10 cellular contexts compared by ENCODE assay signal in genomic region chr12:123445388-123446344, GRCh38. TPM values are rescaled to one million over a fixed set of nuclear protein-coding genes. Genes with fewer than 3 reads are reported as not detected.
DNase-seq lines count a peak whose midpoint lies in the region; ATAC-seq and TF ChIP-seq lines count a peak whose summit lies in the region.
"Had no signal": no experiment of that assay in that cellular context is flagged by ENCODE, and none has a peak within 500 bp of the region (broad histone marks: within the 10 kb centered on the region; RNA-seq: fewer than 3 reads in every experiment).

No MANE protein-coding gene starts in this region.

- no peak for TF ChIP-seq POLR2A in prostate gland (IDR thresholded peaks at IDR 0.05)

- WGBS in prostate gland: 18% methylated on average over 18 of the region's 18 CpGs

- CTCF ChIA-PET in Panc1 (lab: Charles Lee): interaction anchor here (0.6 kb wide), 2 partner anchors 13 to 1221 kb away, joined by 3 read pairs; no protein-coding TSS in a partner anchor

- peaks cover 17% of the 10 kb centered on the region for H3K4me1 ChIP-seq in Panc1 (ENCODE audit: control insufficient read depth, insufficient read depth, low read length)
- H3K4me1 ChIP-seq in prostate gland (replicated peaks): no peaks in the 10 kb centered on the region

- ATAC-seq in Panc1 (peak; percentile 75), HG03432 (IDR thresholded peaks at IDR 0.05; ENCODE audit: unreplicated experiment) (no peak)

- intact Hi-C loops in Panc1 (cut with micrococcal nuclease; ENCODE audit: unreplicated experiment): no loop called here
- intact Hi-C loops in prostate gland (cut with DNase I): loop anchor here (5.0 kb wide), 1 partner anchor 83 kb away; the partner anchor contains the start of gene SBNO1

- peak overlapping the region; percentile 64 for H3K27ac ChIP-seq in Panc1 (ENCODE audit: low read length)
- H3K27ac ChIP-seq in prostate gland: peak overlapping the region; percentile 78

- in situ Hi-C loops in Panc1 (cut with HindIII; ENCODE audit: low pct_unique_long_range_greater_than_20kb, low sequenced_read_pairs): no loop called here

- no peaks in the 10 kb centered on the region for H3K9me3 ChIP-seq in Panc1 (ENCODE audit: control insufficient read depth, insufficient read depth, low read depth, low read length)
- H3K9me3 ChIP-seq in prostate gland: no peaks in the 10 kb centered on the region

- DNase-seq in EL (peak; percentile 62), Panc1 (ENCODE audit: low read depth, low spot score) (no peak), fibroblast of pulmonary artery (ENCODE audit: low read depth) (peak; percentile 90), prostate gland (ENCODE audit: low spot score) (peak; percentile 78), Kasumi-1 (lab: John Stamatoyannopoulos, UW) (no peak), iPS-NIHi7 (ENCODE audit: extremely low spot score) (no peak), NCI-H510A treated with DMSO at 0.1 percent for 48 hours (lab: John Stamatoyannopoulos, UW) (no peak)
- DNase-seq: activated CD8-positive, alpha-beta memory T cell treated with anti-CD3 and anti-CD28 coated beads, Interleukin-2, amount 50 U/mL, for 4 hours; NCI-H1048 had no signal

- no peaks in the 10 kb centered on the region for H3K36me3 ChIP-seq in Panc1 (ENCODE audit: control insufficient read depth, insufficient read depth, low read length)
- no peaks in the 10 kb centered on the region for H3K36me3 ChIP-seq in prostate gland

- TF ChIP-seq CTCF in Panc1 (IDR thresholded peaks at IDR 0.05) (no peak), fibroblast of pulmonary artery (IDR thresholded peaks at IDR 0.05; ENCODE audit: low read length, missing control alignments) (no peak), prostate gland (IDR thresholded peaks at IDR 0.05) (no peak)

- POLR2A ChIA-PET in Panc1 (lab: Charles Lee): interaction anchor here (0.7 kb wide), 1 partner anchor 45 kb away, joined by 5 read pairs; no protein-coding TSS in a partner anchor

- BruUV-seq in Panc1 (replicated peaks; lab: Mats Ljungman, UMichigan): no TSS peak

- H3K27me3 ChIP-seq in Panc1 (ENCODE audit: control insufficient read depth, insufficient read depth, low read length) (no peaks in the 10 kb centered on the region), prostate gland (replicated peaks; ENCODE audit: insufficient read depth) (no peaks in the 10 kb centered on the region)

- H3K4me3 ChIP-seq in Panc1 (ENCODE audit: low read depth in 2 of 2, low read length in 2 of 2) (peak overlapping the region in 1 of 2 experiments; percentile 27; a peak in 2 of 4 replicates), fibroblast of pulmonary artery (replicated peaks; ENCODE audit: low read depth, low read length) (no peak overlapping the region), prostate gland (no peak overlapping the region)

RNA-seq across cellular contexts. Expression of gene RILPL2, which starts 9.2 kb away (rescaled TPM):
- 5.4 TPM for total RNA-seq in Panc1 (2021; ENCODE audit: unreplicated experiment)
- polyA plus RNA-seq in Panc1 (2012; ENCODE audit: insufficient read length): 9.4 TPM
- 1 to 10 TPM; 8.3 to 8.6 TPM for total RNA-seq in prostate gland

RNA-seq across cellular contexts. Expression of gene SNRNP35, which starts 12.3 kb away (rescaled TPM):
- total RNA-seq in Panc1 (2021; ENCODE audit: unreplicated experiment) (16.5 TPM), prostate gland (10 to 100 TPM; 16.6 to 22.6 TPM)
- polyA plus RNA-seq in Panc1 (2012; ENCODE audit: insufficient read length): 37.9 TPM

Comparison
In these comparisons a context has a peak if more than half of its experiments do, and no peak if none do; other contexts are left out.
1. DNase-seq: peak in EL (single experiment), fibroblast of pulmonary artery (single experiment) and prostate gland (single experiment); none in Panc1 (single experiment), Kasumi-1 (0 of 2), iPS-NIHi7 (single experiment) and NCI-H510A treated with DMSO at 0.1 percent for 48 hours (single experiment).